ENCODE assay signal across 8 cellular contexts in genomic region chr12:104064842-104065441, GRCh38. TPM values are rescaled to one million over a fixed set of nuclear protein-coding genes. Genes with fewer than 3 reads are reported as not detected.
DNase-seq lines count a peak whose midpoint lies in the region; ATAC-seq and TF ChIP-seq lines count a peak whose summit lies in the region.

No MANE protein-coding gene starts in this region.

- POLR2A ChIA-PET in activated B cell treated with CpG ODN at 0.5 μM for 24 hours (lab: Charles Lee) = interaction anchor here (0.8 to 1.7 kb wide), 9 partner anchors 9 to 1045 kb away, joined by 3 to 14 read pairs (median 4); partner anchors contain the start of genes GLT8D2, HSP90B1, NFYB and TDG

- H3K4me1 ChIP-seq in foreskin keratinocyte = peaks cover 5% of the 10 kb centered on the region

- H3K27me3 Mint-ChIP-seq in activated B cell treated with CpG ODN at 0.5 μM for 24 hours (peaks cover 7% of the 10 kb centered on the region), osteocyte (ENCODE audit: unreplicated experiment) (no peaks in the 10 kb centered on the region)

- H3K36me3 Mint-ChIP-seq in activated B cell treated with CpG ODN at 0.5 μM for 24 hours (ENCODE audit: low read depth) = peaks cover 22% of the 10 kb centered on the region
- peaks cover 10% of the 10 kb centered on the region for H3K36me3 Mint-ChIP-seq in osteocyte (ENCODE audit: unreplicated experiment)

- peak; percentile 2 for ATAC-seq in HG02885 (IDR thresholded peaks at IDR 0.05; ENCODE audit: poor library complexity, unreplicated experiment)
- ATAC-seq in activated B cell treated with CpG ODN at 0.5 μM for 24 hours (ENCODE audit: low read depth) = no peak
- peak; percentile 4 for ATAC-seq in foreskin keratinocyte
- ATAC-seq in GM18498 (IDR thresholded peaks at IDR 0.05; ENCODE audit: unreplicated experiment) = no peak

- H3K4me1 Mint-ChIP-seq in activated B cell treated with CpG ODN at 0.5 μM for 24 hours = peaks cover 13% of the 10 kb centered on the region
- peaks cover 21% of the 10 kb centered on the region for H3K4me1 Mint-ChIP-seq in osteocyte (ENCODE audit: unreplicated experiment)

- peak overlapping the region; percentile 97 for H3K4me3 Mint-ChIP-seq in activated B cell treated with CpG ODN at 0.5 μM for 24 hours
- peak overlapping the region; percentile 94 for H3K4me3 Mint-ChIP-seq in osteocyte (ENCODE audit: unreplicated experiment)

- H3K9me3 Mint-ChIP-seq in activated B cell treated with CpG ODN at 0.5 μM for 24 hours (no peaks in the 10 kb centered on the region), osteocyte (ENCODE audit: unreplicated experiment) (no peaks in the 10 kb centered on the region)

- DNase-seq in NCI-H2171 treated with DMSO at 0.1 percent for 48 hours (lab: John Stamatoyannopoulos, UW) = peak; percentile 6
- no peak for DNase-seq in NCI-H2171 (lab: John Stamatoyannopoulos, UW)
- DNase-seq in activated B cell treated with CpG ODN at 0.5 μM for 24 hours = no peak
- no peak for DNase-seq in foreskin keratinocyte
- DNase-seq in osteocyte (ENCODE audit: extremely low spot score, unreplicated experiment) = no peak
- no peak for DNase-seq in stimulated activated CD4-positive, alpha-beta T cell treated with anti-CD3 and anti-CD28 coated beads, Interleukin-1b, Interleukin-23, amount 100 ng/mL, for 48 hours

- TF ChIP-seq CTCF in activated B cell treated with CpG ODN at 0.5 μM for 24 hours (IDR thresholded peaks at IDR 0.05) (no peak), foreskin keratinocyte (conservative IDR thresholded peaks at IDR 0.05) (no peak), osteocyte (IDR thresholded peaks at IDR 0.05) (no peak)

- no peaks in the 10 kb centered on the region for H3K27me3 ChIP-seq in foreskin keratinocyte

- peak overlapping the region; percentile 55 for H3K27ac ChIP-seq in foreskin keratinocyte

- H3K27ac Mint-ChIP-seq in activated B cell treated with CpG ODN at 0.5 μM for 24 hours = peak overlapping the region; percentile 74
- peak overlapping the region; percentile 86 for H3K27ac Mint-ChIP-seq in osteocyte (ENCODE audit: unreplicated experiment)

- intact Hi-C loops in activated B cell treated with CpG ODN at 0.5 μM for 24 hours (cut with micrococcal nuclease) = loop anchor here (1.0 to 5.0 kb wide), 7 partner anchors 73 to 292 kb away; partner anchors contain the start of genes HSP90B1, NFYB, NT5DC3 and TDG

- CTCF ChIA-PET in activated B cell treated with CpG ODN at 0.5 μM for 24 hours (lab: Charles Lee) = interaction anchor here (1.2 to 1.3 kb wide), 2 partner anchors 10 to 44 kb away, joined by 3 to 4 read pairs; no protein-coding TSS in a partner anchor

RNA-seq across cellular contexts. Expression of gene HCFC2, which starts 0.6 kb away (rescaled TPM):
- 7.4 and 11.2 TPM in 2 replicates for total RNA-seq in activated B cell treated with CpG ODN at 0.5 μM for 24 hours
- total RNA-seq in foreskin keratinocyte = 7.9 and 9.3 TPM in 2 replicates
- polyA plus RNA-seq in foreskin keratinocyte = 3.0 and 3.1 TPM in 2 replicates
- total RNA-seq in osteocyte = 20.1 and 21.3 TPM in 2 replicates

RNA-seq across cellular contexts. Expression of gene GLT8D2, which starts 15.0 kb away (rescaled TPM):
- not detected in 2 replicates for total RNA-seq in activated B cell treated with CpG ODN at 0.5 μM for 24 hours
- 3.2 and 4.8 TPM in 2 replicates for total RNA-seq in foreskin keratinocyte
- 3.4 and 4.0 TPM in 2 replicates for polyA plus RNA-seq in foreskin keratinocyte
- 45.4 and 64.7 TPM in 2 replicates for total RNA-seq in osteocyte

Comparison
In these comparisons a context has a peak if more than half of its experiments do, and no peak if none do; other contexts are left out.
1. ATAC-seq: peak in HG02885 (single experiment) and foreskin keratinocyte (single experiment); none in activated B cell treated with CpG ODN at 0.5 μM for 24 hours (single experiment) and GM18498 (single experiment).